ENCODE assay signal across 1 cellular context in the genomic region with DNA sequence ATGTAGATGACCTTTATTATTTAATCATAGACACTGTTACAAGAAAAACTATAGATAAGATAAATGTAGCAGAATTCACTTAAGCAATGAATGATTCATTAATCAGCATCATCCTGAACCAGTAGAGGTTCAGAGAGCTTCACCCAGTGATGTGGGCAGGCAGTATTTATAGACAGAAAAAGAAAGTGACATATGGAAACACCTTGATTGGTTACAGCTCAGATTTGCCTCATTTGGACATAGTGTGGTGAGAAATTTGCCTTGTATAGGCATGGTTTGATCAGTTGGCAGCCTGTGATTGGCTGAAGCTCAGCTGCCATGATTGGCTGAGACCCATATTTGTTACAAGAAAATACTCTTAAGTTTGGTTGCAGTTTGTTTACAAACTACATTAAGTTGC.
TF ChIP-seq lines count a peak whose summit lies in the region.

No MANE protein-coding gene starts in this region.

TF ChIP-seq in WTC11, 78 proteins besides CTCF, POLR2A, EP300 and RAD21 (continued from another document):
- TF ChIP-seq, protein P1, sequence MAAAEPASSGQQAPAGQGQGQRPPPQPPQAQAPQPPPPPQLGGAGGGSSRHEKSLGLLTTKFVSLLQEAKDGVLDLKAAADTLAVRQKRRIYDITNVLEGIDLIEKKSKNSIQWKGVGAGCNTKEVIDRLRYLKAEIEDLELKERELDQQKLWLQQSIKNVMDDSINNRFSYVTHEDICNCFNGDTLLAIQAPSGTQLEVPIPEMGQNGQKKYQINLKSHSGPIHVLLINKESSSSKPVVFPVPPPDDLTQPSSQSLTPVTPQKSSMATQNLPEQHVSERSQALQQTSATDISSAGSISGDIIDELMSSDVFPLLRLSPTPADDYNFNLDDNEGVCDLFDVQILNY (CRISPR knock-in tag; IDR thresholded peaks at IDR 0.05): no peak
- TF ChIP-seq GRHL2 (CRISPR knock-in tag; IDR thresholded peaks at IDR 0.05; ENCODE audit: insufficient replicate concordance, severe bottlenecking): no peak
- TF ChIP-seq ZNF317 (CRISPR knock-in tag; IDR thresholded peaks at IDR 0.05; ENCODE audit: borderline replicate concordance, low read depth): no peak
- no peak for TF ChIP-seq STAT6 (CRISPR knock-in tag; conservative IDR thresholded peaks at IDR 0.05; ENCODE audit: low read depth)
TF ChIP-seq in WTC11: peak in this region for 0.
